Comparison of ENCODE assay signal across 8 cellular contexts in genomic region chr7:36390199-36391090, GRCh38. TPM values are rescaled to one million over a fixed set of nuclear protein-coding genes. Genes with fewer than 3 reads are reported as not detected.
DNase-seq lines count a peak whose midpoint lies in the region; ATAC-seq lines count a peak whose summit lies in the region.

No MANE protein-coding gene starts in this region.

- H3K4me3 ChIP-seq in CD8-positive, alpha-beta memory T cell (ENCODE audit: low read length) = peak overlapping the region; percentile 94
- peak overlapping the region; percentile 70 to 85 for H3K4me3 ChIP-seq in esophagus (ENCODE audit: low read depth in 1 of 2, low read length in 2 of 2)
- peak overlapping the region; percentile 86 to 90 for H3K4me3 ChIP-seq in muscle layer of duodenum (ENCODE audit: low read depth in 1 of 2, low read length in 2 of 2)
- H3K4me3 ChIP-seq in subcutaneous abdominal adipose tissue (ENCODE audit: low read depth in 1 of 5, low read length in 5 of 5) = peak overlapping the region; percentile 40 to 83 (median 81)

- H3K4me1 Mint-ChIP-seq in CD8-positive, alpha-beta memory T cell = peaks cover 24 to 37% (median 32%) of the 10 kb centered on the region in 3 donors

- peak overlapping the region; percentile 62 for H3K27ac ChIP-seq in CD8-positive, alpha-beta memory T cell (ENCODE audit: low read depth, low read length)
- peak overlapping the region; percentile 75 to 92 for H3K27ac ChIP-seq in esophagus (ENCODE audit: low read depth in 2 of 2, low read length in 1 of 2)
- H3K27ac ChIP-seq in muscle layer of duodenum (ENCODE audit: low read length) = peak overlapping the region; percentile 78
- H3K27ac ChIP-seq in subcutaneous abdominal adipose tissue (ENCODE audit: low read depth, low read length) = no peak overlapping the region

- peaks cover 19% of the 10 kb centered on the region for H3K4me1 ChIP-seq in CD8-positive, alpha-beta memory T cell (ENCODE audit: insufficient read depth, low read length)
- H3K4me1 ChIP-seq in esophagus (ENCODE audit: control insufficient read depth in 2 of 2, insufficient read depth in 2 of 2, low read length in 1 of 2) (peaks cover 0 to 2% of the 10 kb centered on the region in 2 donors), muscle layer of duodenum (ENCODE audit: control insufficient read depth in 1 of 2, insufficient read depth in 2 of 2, low read length in 2 of 2) (peaks cover 0 to 18% of the 10 kb centered on the region in 2 donors), subcutaneous abdominal adipose tissue (ENCODE audit: control insufficient read depth in 5 of 5, insufficient read depth in 5 of 5, low read length in 5 of 5) (peaks cover 0 to 21% (median 16%) of the 10 kb centered on the region in 5 donors)

- peak; percentile 34 for ATAC-seq in GM19455 (IDR thresholded peaks at IDR 0.05; ENCODE audit: unreplicated experiment)
- ATAC-seq in HG03571 (IDR thresholded peaks at IDR 0.05; ENCODE audit: unreplicated experiment) = peak; percentile 5

- CTCF ChIA-PET in CD8-positive, alpha-beta memory T cell (lab: Charles Lee) = interaction anchor here (3.4 kb wide), 1 partner anchor 23 kb away, joined by 12 read pairs; a partner anchor contains a TSS

- peak overlapping the region; percentile 2 to 77 (median 53) for H3K27ac Mint-ChIP-seq in CD8-positive, alpha-beta memory T cell

- no peaks in the 10 kb centered on the region for H3K36me3 ChIP-seq in CD8-positive, alpha-beta memory T cell (ENCODE audit: insufficient read depth, low read length)
- no peaks in the 10 kb centered on the region for H3K36me3 ChIP-seq in esophagus (ENCODE audit: control insufficient read depth in 2 of 2, insufficient read depth in 2 of 2, low read length in 1 of 2)
- H3K36me3 ChIP-seq in muscle layer of duodenum (ENCODE audit: control insufficient read depth in 1 of 2, insufficient read depth in 2 of 2, low read length in 2 of 2) = no peaks in the 10 kb centered on the region
- no peaks in the 10 kb centered on the region for H3K36me3 ChIP-seq in subcutaneous abdominal adipose tissue (ENCODE audit: control insufficient read depth in 5 of 5, insufficient read depth in 5 of 5, low read length in 5 of 5)

- H3K9ac ChIP-seq in subcutaneous abdominal adipose tissue (ENCODE audit: low read length in 5 of 5) = peak overlapping the region; percentile 26 to 66 (median 55)

- H3K27me3 Mint-ChIP-seq in CD8-positive, alpha-beta memory T cell = no peaks in the 10 kb centered on the region

- no peaks in the 10 kb centered on the region for H3K9me3 ChIP-seq in CD8-positive, alpha-beta memory T cell (ENCODE audit: low read length)
- H3K9me3 ChIP-seq in esophagus (ENCODE audit: control insufficient read depth in 2 of 2, insufficient read depth in 1 of 2, low read depth in 1 of 2, low read length in 1 of 2) (peaks cover 0 to under 1% of the 10 kb centered on the region in 2 donors), muscle layer of duodenum (ENCODE audit: control insufficient read depth in 1 of 2, low read length in 2 of 2) (no peaks in the 10 kb centered on the region), subcutaneous abdominal adipose tissue (ENCODE audit: control insufficient read depth in 5 of 5, low read length in 5 of 5) (peaks cover 0 to under 1% (median 0%) of the 10 kb centered on the region in 5 donors)

- H3K4me3 Mint-ChIP-seq in CD8-positive, alpha-beta memory T cell = peak overlapping the region; percentile 72 to 93 (median 85)

- no peaks in the 10 kb centered on the region for H3K27me3 ChIP-seq in CD8-positive, alpha-beta memory T cell (ENCODE audit: insufficient read depth, low read length, poor library complexity, severe bottlenecking)
- H3K27me3 ChIP-seq in esophagus (ENCODE audit: control insufficient read depth in 1 of 2, insufficient read depth in 2 of 2, low read length in 2 of 2) (no peaks in the 10 kb centered on the region), muscle layer of duodenum (ENCODE audit: low read depth, low read length) (no peaks in the 10 kb centered on the region), subcutaneous abdominal adipose tissue (ENCODE audit: control insufficient read depth in 5 of 5, insufficient read depth in 4 of 5, low read length in 5 of 5) (peaks cover 0 to 9% (median 0%) of the 10 kb centered on the region in 5 donors)

- H3K9me3 Mint-ChIP-seq in CD8-positive, alpha-beta memory T cell = no peaks in the 10 kb centered on the region

- POLR2A ChIA-PET in CD8-positive, alpha-beta memory T cell (lab: Charles Lee) = no interaction called here

- no peaks in the 10 kb centered on the region for H3K36me3 Mint-ChIP-seq in CD8-positive, alpha-beta memory T cell

- peak; percentile 21 to 72 (median 29) for DNase-seq in CD8-positive, alpha-beta memory T cell
- DNase-seq in NCI-H748 (lab: John Stamatoyannopoulos, UW; ENCODE audit: unreplicated experiment) = peak; percentile 85
- DNase-seq in activated CD8-positive, alpha-beta memory T cell treated with anti-CD3 and anti-CD28 coated beads, Interleukin-2, amount 50 U/mL, for 4 hours = peak; percentile 26

- WGBS in esophagus, 2 donors = 2% methylated on average over 26 of the region's 26 CpGs

RNA-seq across cellular contexts. Expression of gene ANLN, which starts 0.8 kb away (rescaled TPM):
- total RNA-seq in CD8-positive, alpha-beta memory T cell = 10 to 100 TPM; 29.1 to 31.0 TPM
- 0.25 TPM for polyA plus RNA-seq in CD8-positive, alpha-beta memory T cell
- 10 to 100 TPM; 11.2 to 16.0 TPM for polyA plus RNA-seq in esophagus

Comparison
In these comparisons a context has a peak if more than half of its experiments do, and no peak if none do; other contexts are left out.
1. DNase-seq: peak in every context shown above with its lines; median percentile 85 in NCI-H748; 29 in CD8-positive, alpha-beta memory T cell; 26 in activated CD8-positive, alpha-beta memory T cell treated with anti-CD3 and anti-CD28 coated beads, Interleukin-2, amount 50 U/mL, for 4 hours.